10 cellular contexts compared by ENCODE assay signal in the genomic region with DNA sequence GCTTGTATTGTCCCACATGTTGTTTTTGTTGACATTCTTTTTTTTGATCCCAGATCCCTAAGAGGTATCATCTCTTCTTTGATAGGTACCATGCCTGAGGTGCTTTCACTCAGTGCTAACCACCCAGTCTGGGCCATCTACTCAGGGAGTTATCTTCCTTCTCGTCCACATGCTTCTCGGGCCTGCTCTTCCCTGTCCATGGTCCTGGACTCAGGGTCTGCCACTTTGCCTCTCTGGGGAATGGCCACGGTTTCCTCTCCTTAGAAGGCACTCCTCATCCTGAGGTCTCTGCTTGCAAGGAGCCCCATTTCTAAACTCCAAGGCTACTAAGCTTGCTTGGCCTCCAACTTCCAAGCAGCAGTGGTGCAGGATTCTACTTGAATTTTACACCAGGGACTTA.
DNase-seq lines count a peak whose midpoint lies in the region; ATAC-seq, FAIRE-seq and TF ChIP-seq lines count a peak whose summit lies in the region.
"Had no signal": no experiment of that assay in that cellular context is flagged by ENCODE, and none has a peak within 500 bp of the region (broad histone marks: within the 10 kb centered on the region; RNA-seq: fewer than 3 reads in every experiment).

No MANE protein-coding gene starts in this region.

- H3K36me3 ChIP-seq in H7 (replicated peaks; ENCODE audit: control insufficient read depth, insufficient read depth, low read length) = no peaks in the 10 kb centered on the region
- no peaks in the 10 kb centered on the region for H3K36me3 ChIP-seq in PC-3 (ENCODE audit: low read depth, low read length)

- CTCF ChIA-PET in PC-3 (lab: Charles Lee) = no interaction called here

- H3K36me3 Mint-ChIP-seq in neural crest cell (ENCODE audit: low read depth) = no peaks in the 10 kb centered on the region

- H4K20me1 ChIP-seq in PC-3 (ENCODE audit: low read length) = no peaks in the 10 kb centered on the region

- no peak for TF ChIP-seq POLR2A in GM12892 (IDR thresholded peaks at IDR 0.05; ENCODE audit: low read depth, low read length)

- no peak for TF ChIP-seq CTCF in PC-3 (conservative IDR thresholded peaks at IDR 0.05; ENCODE audit: low read depth, low read length)
- no peak for TF ChIP-seq CTCF in epithelial cell of esophagus (IDR thresholded peaks at IDR 0.05; ENCODE audit: insufficient read depth, low read depth, low read length, missing control alignments)
- no peak for TF ChIP-seq CTCF in neural crest cell (conservative IDR thresholded peaks at IDR 0.05)

- ATAC-seq in PC-3 (no peak), HG02623 (IDR thresholded peaks at IDR 0.05; ENCODE audit: unreplicated experiment) (no peak)

- H3K9ac ChIP-seq in PC-3 (ENCODE audit: low read length) = no peak overlapping the region

- no peak overlapping the region for H3K4me2 ChIP-seq in PC-3 (ENCODE audit: low read length)

- peaks cover 3% of the 10 kb centered on the region for H3K27me3 Mint-ChIP-seq in neural crest cell (ENCODE audit: low read depth)

- H3K9me3 Mint-ChIP-seq in neural crest cell = no peaks in the 10 kb centered on the region

- H3K4me3 Mint-ChIP-seq in neural crest cell = no peak overlapping the region

- H3K4me1 ChIP-seq in PC-3 (ENCODE audit: insufficient read depth, low read length) = no peaks in the 10 kb centered on the region

- H3K4me1 Mint-ChIP-seq in neural crest cell = no peaks in the 10 kb centered on the region

- no peaks in the 10 kb centered on the region for H3K79me2 ChIP-seq in PC-3 (ENCODE audit: low read length)

- no peaks in the 10 kb centered on the region for H3K9me2 ChIP-seq in PC-3 (replicated peaks; ENCODE audit: low read length)

- H3K27ac ChIP-seq in PC-3 (ENCODE audit: low read length) = no peak overlapping the region

- intact Hi-C loops in PC-3 (cut with micrococcal nuclease) = no loop called here

- no peaks in the 10 kb centered on the region for H3K27me3 ChIP-seq in H7 (ENCODE audit: control insufficient read depth, insufficient read depth, low read length)
- H3K27me3 ChIP-seq in PC-3 (ENCODE audit: low read length) = no peaks in the 10 kb centered on the region; the same call in 1 of the 2 replicates

- H3F3A ChIP-seq in PC-3 (ENCODE audit: low read length, unreplicated experiment) = no peaks in the 10 kb centered on the region

- FAIRE-seq in GM12892 (lab: Jason Lieb, UNC) = no peak

- no peak overlapping the region for H2AFZ ChIP-seq in PC-3 (ENCODE audit: low read length)

- POLR2A ChIA-PET in PC-3 (lab: Charles Lee; ENCODE audit: unreplicated experiment) = no interaction called here

- no peak overlapping the region for H3K27ac Mint-ChIP-seq in neural crest cell (ENCODE audit: unreplicated experiment)

- H3K4me3 ChIP-seq in H7 (ENCODE audit: insufficient read depth, low read depth, low read length) (no peak overlapping the region), PC-3 (ENCODE audit: low read length) (no peak overlapping the region), epithelial cell of esophagus (ENCODE audit: low read length) (no peak overlapping the region)

- BruUV-seq in PC-3 (replicated peaks; lab: Mats Ljungman, UMichigan) = no TSS peak

- no peaks in the 10 kb centered on the region; the same call in 1 of the 2 replicates for H3K9me3 ChIP-seq in PC-3 (ENCODE audit: low read length)

- DNase-seq in H7 (peak; percentile 54), PC-3 (peak; percentile 22), epithelial cell of esophagus (ENCODE audit: low read depth) (peak; percentile 51), neural crest cell (ENCODE audit: low read depth, low spot score) (peak; percentile 31), cerebellar nuclear complex (lab: John Stamatoyannopoulos, UW) (no peak), anterior cingulate cortex (lab: John Stamatoyannopoulos, UW) (no peak), GM12892 (ENCODE audit: insufficient read length) (no peak)
- DNase-seq: activated T-cell treated with anti-CD3 and anti-CD28 coated beads for 4 hours, KG1 had no signal

Comparison
In these comparisons a context has a peak if more than half of its experiments do, and no peak if none do; other contexts are left out.
1. DNase-seq: peak in H7 (single experiment), PC-3 (single experiment), epithelial cell of esophagus (single experiment) and neural crest cell (single experiment); none in cerebellar nuclear complex (0 of 2), anterior cingulate cortex (0 of 58) and GM12892 (single experiment).